In the genomic region with DNA sequence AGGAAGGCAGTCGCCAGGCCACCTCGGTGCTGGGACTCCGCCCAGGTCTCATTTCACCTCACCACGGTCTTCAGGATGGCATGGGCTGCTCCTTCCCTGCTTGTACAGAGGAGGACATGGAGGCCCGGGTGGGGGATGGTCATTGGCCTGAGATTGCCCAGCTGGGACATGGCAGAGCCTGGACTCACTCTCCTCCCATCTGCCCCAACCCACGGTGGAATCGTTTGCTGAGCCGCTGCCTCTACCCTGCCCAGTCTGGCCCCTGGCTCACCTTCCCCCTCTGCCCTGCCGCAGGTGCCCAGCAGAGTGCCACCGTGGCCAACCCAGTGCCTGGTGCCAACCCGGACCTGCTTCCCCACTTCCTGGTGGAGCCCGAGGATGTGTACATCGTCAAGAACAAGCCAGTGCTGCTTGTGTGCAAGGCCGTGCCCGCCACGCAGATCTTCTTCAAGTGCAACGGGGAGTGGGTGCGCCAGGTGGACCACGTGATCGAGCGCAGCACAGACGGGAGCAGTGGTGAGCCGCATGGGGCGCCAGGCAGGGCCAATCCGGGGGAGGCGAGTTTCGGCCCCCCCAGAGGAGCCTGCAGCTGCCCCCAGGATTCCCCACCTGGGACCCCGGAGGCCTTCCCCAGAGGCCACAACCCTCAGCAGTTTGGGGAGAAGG, we compare ENCODE assay signal across 21 cellular contexts. TPM values are rescaled to one million over a fixed set of nuclear protein-coding genes. Genes with fewer than 3 reads are reported as not detected.
A peak's percentile ranks its signal among the peaks of the same experiment; 100 is the strongest.
DNase-seq lines count a peak whose midpoint lies in the region; ATAC-seq and TF ChIP-seq lines count a peak whose summit lies in the region.
"Had no signal": no experiment of that assay in that cellular context is flagged by ENCODE, and none has a peak within 500 bp of the region (broad histone marks: within the 10 kb centered on the region; RNA-seq: fewer than 3 reads in every experiment).

No MANE protein-coding gene starts in this region.

- H3K4me3 ChIP-seq in BLaER1 (peak overlapping the region; percentile 37), HCT116 (replicated peaks in 1 of 2; ENCODE audit: low read depth in 1 of 2, low read length in 2 of 2) (no peak overlapping the region), neural progenitor cell (no peak overlapping the region)
- H3K4me3 ChIP-seq: A549, GM12878, SJCRH30 had no signal

- H3K9me2 ChIP-seq in HCT116 (ENCODE audit: insufficient read depth), result no peaks in the 10 kb centered on the region

- no peak overlapping the region for H3K4me3 Mint-ChIP-seq in neural progenitor cell

- no TSS peak for BruUV-seq in HCT116 (replicated peaks; lab: Mats Ljungman, UMichigan)

- H3K9me3 ChIP-seq in BLaER1 (no peaks in the 10 kb centered on the region), HCT116 (ENCODE audit: control insufficient read depth in 1 of 2, insufficient read depth in 1 of 2, low read depth in 1 of 2, low read length in 2 of 2) (no peaks in the 10 kb centered on the region), neural progenitor cell (ENCODE audit: low read depth) (no peaks in the 10 kb centered on the region)
- H3K9me3 ChIP-seq: A549, SJCRH30 had no signal

- no peak overlapping the region for H3K9ac ChIP-seq in BLaER1
- H3K9ac ChIP-seq in HCT116 (ENCODE audit: low read length), result no peak overlapping the region
- H3K9ac ChIP-seq in neural progenitor cell, result no peak overlapping the region

- TF ChIP-seq RAD21 in HCT116 (IDR thresholded peaks at IDR 0.05; ENCODE audit: low read depth), result no peak

- H4K20me1 ChIP-seq in BLaER1 (peaks cover 67% of the 10 kb centered on the region), HCT116 (ENCODE audit: insufficient read depth) (no peaks in the 10 kb centered on the region), neural progenitor cell (ENCODE audit: low read depth) (peaks cover 3% of the 10 kb centered on the region)

- H3K4me1 ChIP-seq in BLaER1 (peaks cover 22% of the 10 kb centered on the region), HCT116 (ENCODE audit: control insufficient read depth in 1 of 2, insufficient read depth in 2 of 2, low read length in 2 of 2) (no peaks in the 10 kb centered on the region), neural progenitor cell (peaks cover 46% of the 10 kb centered on the region)
- H3K4me1 ChIP-seq: A549, SJCRH30 had no signal

- H3K4me1 Mint-ChIP-seq in neural progenitor cell, result peaks cover 32% of the 10 kb centered on the region

- no peak overlapping the region for H3K27ac ChIP-seq in BLaER1
- no peak overlapping the region for H3K27ac ChIP-seq in HCT116 (ENCODE audit: low read depth, low read length)
- no peak overlapping the region for H3K27ac ChIP-seq in RWPE1
- no peak overlapping the region for H3K27ac ChIP-seq in neural progenitor cell
- H3K27ac ChIP-seq: A549, SJCRH30 had no signal

- no peak for TF ChIP-seq POLR2A in HCT116 (IDR thresholded peaks at IDR 0.05; ENCODE audit: borderline replicate concordance, extremely low read depth, insufficient read depth, insufficient read length)

- H3K27ac Mint-ChIP-seq in neural progenitor cell, result no peak overlapping the region
- H3K27ac Mint-ChIP-seq: CD14-positive monocyte had no signal

- H3K27me3 Mint-ChIP-seq in neural progenitor cell (ENCODE audit: insufficient read depth, low read depth), result peaks cover 16% of the 10 kb centered on the region

- no peak for DNase-seq in HCT116 (ENCODE audit: low read depth, low spot score)
- peak; percentile 24 for DNase-seq in RWPE1 (ENCODE audit: low spot score)
- DNase-seq in neural progenitor cell (ENCODE audit: low spot score), result no peak
- DNase-seq in NCI-H2081 (lab: John Stamatoyannopoulos, UW), result no peak
- DNase-seq in GM19240 (ENCODE audit: insufficient read length, low spot score), result no peak
- DNase-seq: DMS 273 treated with DMSO at 0.1 percent for 48 hours, GDM1, H9, IMR-90, NCI-H1436, NCI-H2029, NCI-H2171 treated with DMSO at 0.1 percent for 48 hours, NCI-H774, SJCRH30 had no signal

- RAD21 ChIA-PET in HCT116 (lab: Charles Lee; ENCODE audit: low non-redundant PET in 1 of 2, low total read pairs in 2 of 2, uncharacterized antibody in 2 of 2, unreplicated experiment in 2 of 2), result no interaction called here

- H3K4me2 ChIP-seq in BLaER1 (peak overlapping the region; percentile 73), HCT116 (ENCODE audit: low read length) (no peak overlapping the region), neural progenitor cell (peak overlapping the region; percentile 69)
- H3K4me2 ChIP-seq: A549 had no signal

- H3K36me3 ChIP-seq in BLaER1 (no peaks in the 10 kb centered on the region), HCT116 (ENCODE audit: control insufficient read depth in 1 of 2, insufficient read depth in 2 of 2, low read length in 2 of 2) (no peaks in the 10 kb centered on the region), neural progenitor cell (no peaks in the 10 kb centered on the region)
- H3K36me3 ChIP-seq: SJCRH30 had no signal

- H3K27me3 ChIP-seq in BLaER1 (peaks cover 86% of the 10 kb centered on the region), HCT116 (ENCODE audit: insufficient read depth, low read length) (no peaks in the 10 kb centered on the region), neural progenitor cell (no peaks in the 10 kb centered on the region)

- intact Hi-C loops in HCT116 (cut with micrococcal nuclease), result no loop called here

- H3F3A ChIP-seq in neural progenitor cell (ENCODE audit: low read depth), result peaks cover 32% of the 10 kb centered on the region

- no peaks in the 10 kb centered on the region for H3K79me2 ChIP-seq in HCT116 (ENCODE audit: insufficient read depth, low read length)
- no peaks in the 10 kb centered on the region for H3K79me2 ChIP-seq in neural progenitor cell (ENCODE audit: low read depth)

- ATAC-seq in HCT116 (0 out of 2 replicates have a peak, but pooled peaks have one; percentile 14), GM19328 (IDR thresholded peaks at IDR 0.05; ENCODE audit: unreplicated experiment) (no peak)

- POLR2A ChIA-PET in HCT116 (lab: Charles Lee) (no interaction called here), RWPE1 (lab: Yijun Ruan, JAX; ENCODE audit: low non-redundant PET) (no interaction called here)

- no peak for TF ChIP-seq CTCF in HCT116 (IDR thresholded peaks at IDR 0.05 in 2 of 3, conservative IDR thresholded peaks at IDR 0.05 in 1 of 3; ENCODE audit: borderline replicate concordance in 1 of 3, insufficient read depth in 1 of 3, low read depth in 2 of 3, low read length in 2 of 3)
- TF ChIP-seq CTCF in RWPE1 (conservative IDR thresholded peaks at IDR 0.05; ENCODE audit: low read depth), result no peak
- no peak for TF ChIP-seq CTCF in neural progenitor cell (IDR thresholded peaks at IDR 0.05)

- H2AFZ ChIP-seq in HCT116 (ENCODE audit: low read depth, low read length, poor library complexity, severe bottlenecking) (no peak overlapping the region), neural progenitor cell (replicated peaks) (no peak overlapping the region)

- H3K36me3 Mint-ChIP-seq in neural progenitor cell, result no peaks in the 10 kb centered on the region
- H3K36me3 Mint-ChIP-seq: CD14-positive monocyte had no signal

- CTCF ChIA-PET in HCT116 (lab: Charles Lee), result no interaction called here
- CTCF ChIA-PET in RWPE1 (lab: Yijun Ruan, JAX), result interaction anchor here (0.5 to 0.8 kb wide), 2 partner anchors 202 to 312 kb away, joined by 3 to 4 read pairs; no protein-coding TSS in a partner anchor

- H3K9me3 Mint-ChIP-seq in neural progenitor cell, result no peaks in the 10 kb centered on the region
- H3K9me3 Mint-ChIP-seq: H9 had no signal

TF ChIP-seq in HCT116, 20 proteins besides CTCF, POLR2A, EP300 and RAD21 (continues in another document):
- no peak for TF ChIP-seq SP1 (IDR thresholded peaks at IDR 0.05; ENCODE audit: low read depth)
- no peak for TF ChIP-seq TCF7L2 (IDR thresholded peaks at IDR 0.05; ENCODE audit: borderline replicate concordance, extremely low read depth, insufficient read depth, insufficient read length)
- TF ChIP-seq, protein P1, sequence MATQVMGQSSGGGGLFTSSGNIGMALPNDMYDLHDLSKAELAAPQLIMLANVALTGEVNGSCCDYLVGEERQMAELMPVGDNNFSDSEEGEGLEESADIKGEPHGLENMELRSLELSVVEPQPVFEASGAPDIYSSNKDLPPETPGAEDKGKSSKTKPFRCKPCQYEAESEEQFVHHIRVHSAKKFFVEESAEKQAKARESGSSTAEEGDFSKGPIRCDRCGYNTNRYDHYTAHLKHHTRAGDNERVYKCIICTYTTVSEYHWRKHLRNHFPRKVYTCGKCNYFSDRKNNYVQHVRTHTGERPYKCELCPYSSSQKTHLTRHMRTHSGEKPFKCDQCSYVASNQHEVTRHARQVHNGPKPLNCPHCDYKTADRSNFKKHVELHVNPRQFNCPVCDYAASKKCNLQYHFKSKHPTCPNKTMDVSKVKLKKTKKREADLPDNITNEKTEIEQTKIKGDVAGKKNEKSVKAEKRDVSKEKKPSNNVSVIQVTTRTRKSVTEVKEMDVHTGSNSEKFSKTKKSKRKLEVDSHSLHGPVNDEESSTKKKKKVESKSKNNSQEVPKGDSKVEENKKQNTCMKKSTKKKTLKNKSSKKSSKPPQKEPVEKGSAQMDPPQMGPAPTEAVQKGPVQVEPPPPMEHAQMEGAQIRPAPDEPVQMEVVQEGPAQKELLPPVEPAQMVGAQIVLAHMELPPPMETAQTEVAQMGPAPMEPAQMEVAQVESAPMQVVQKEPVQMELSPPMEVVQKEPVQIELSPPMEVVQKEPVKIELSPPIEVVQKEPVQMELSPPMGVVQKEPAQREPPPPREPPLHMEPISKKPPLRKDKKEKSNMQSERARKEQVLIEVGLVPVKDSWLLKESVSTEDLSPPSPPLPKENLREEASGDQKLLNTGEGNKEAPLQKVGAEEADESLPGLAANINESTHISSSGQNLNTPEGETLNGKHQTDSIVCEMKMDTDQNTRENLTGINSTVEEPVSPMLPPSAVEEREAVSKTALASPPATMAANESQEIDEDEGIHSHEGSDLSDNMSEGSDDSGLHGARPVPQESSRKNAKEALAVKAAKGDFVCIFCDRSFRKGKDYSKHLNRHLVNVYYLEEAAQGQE (IDR thresholded peaks at IDR 0.05; ENCODE audit: low read depth), result no peak
- no peak for TF ChIP-seq ZFX (IDR thresholded peaks at IDR 0.05)
- TF ChIP-seq JUND (IDR thresholded peaks at IDR 0.05), result no peak
- TF ChIP-seq, protein P2, sequence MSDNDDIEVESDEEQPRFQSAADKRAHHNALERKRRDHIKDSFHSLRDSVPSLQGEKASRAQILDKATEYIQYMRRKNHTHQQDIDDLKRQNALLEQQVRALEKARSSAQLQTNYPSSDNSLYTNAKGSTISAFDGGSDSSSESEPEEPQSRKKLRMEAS (IDR thresholded peaks at IDR 0.05), result no peak
- no peak for TF ChIP-seq EZH2 (IDR thresholded peaks at IDR 0.05)
- TF ChIP-seq SRF (IDR thresholded peaks at IDR 0.05; ENCODE audit: low read depth), result no peak
- no peak for TF ChIP-seq CBX3 (IDR thresholded peaks at IDR 0.05; ENCODE audit: low read depth)
- TF ChIP-seq, protein P3, sequence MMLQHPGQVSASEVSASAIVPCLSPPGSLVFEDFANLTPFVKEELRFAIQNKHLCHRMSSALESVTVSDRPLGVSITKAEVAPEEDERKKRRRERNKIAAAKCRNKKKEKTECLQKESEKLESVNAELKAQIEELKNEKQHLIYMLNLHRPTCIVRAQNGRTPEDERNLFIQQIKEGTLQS (IDR thresholded peaks at IDR 0.05), result no peak

RNA-seq across cellular contexts. Expression of a gene that starts 36.7 kb away (rescaled TPM):
- total RNA-seq in HCT116 (2021; ENCODE audit: unreplicated experiment), result 0.30 TPM
- not detected in 2 replicates for polyA plus RNA-seq in HCT116 (2012)
- total RNA-seq in neural progenitor cell (ENCODE audit: low replicate concordance), result not detected in 2 replicates
- total RNA-seq: H9, HT-29, IMR-90, NCI-H460, SJCRH30 had no signal
- polyA plus RNA-seq: IMR-90 had no signal

RNA-seq across cellular contexts. Expression of a gene that starts 52.1 kb away (rescaled TPM):
- 10.1 TPM for total RNA-seq in HCT116 (2021; ENCODE audit: unreplicated experiment)
- 9.0 and 9.9 TPM in 2 replicates for polyA plus RNA-seq in HCT116 (2012)
- 1.2 and 3.6 TPM in 2 replicates for total RNA-seq in neural progenitor cell (ENCODE audit: low replicate concordance)
- total RNA-seq: GM12878, IMR-90, NCI-H460 had no signal
- polyA plus RNA-seq: GM12878, IMR-90 had no signal
